8 cellular contexts compared by ENCODE assay signal in the genomic region with DNA sequence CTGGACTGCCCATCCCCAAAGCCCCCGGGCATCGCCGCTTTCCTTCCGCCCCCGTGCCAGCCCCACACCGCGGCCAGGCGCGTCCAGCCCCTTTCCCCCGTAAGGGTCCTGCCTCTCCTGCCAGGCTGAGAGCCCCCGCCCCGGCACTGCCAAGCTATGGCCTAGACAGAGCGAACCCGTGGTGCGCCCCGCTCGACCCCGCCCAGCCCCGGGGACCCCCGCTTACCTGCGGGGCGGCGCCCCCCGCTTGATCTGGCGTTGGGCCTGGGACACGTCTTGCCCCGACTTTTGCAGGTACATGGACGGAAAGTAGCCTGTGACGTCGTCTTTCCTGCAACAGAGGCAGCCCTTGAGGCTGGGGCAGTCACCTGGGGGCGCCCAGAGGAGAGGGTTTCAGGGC.
A peak's percentile ranks its signal among the peaks of the same experiment; 100 is the strongest.
DNase-seq lines count a peak whose midpoint lies in the region; ATAC-seq and TF ChIP-seq lines count a peak whose summit lies in the region.
"Not testable (repeated sequence)": the region's sequence is repeated elsewhere in the genome, so short reads cannot be mapped to it uniquely, and the experiment has no call there.

No MANE protein-coding gene starts in this region.

- H3K4me3 Mint-ChIP-seq in CD4-positive, alpha-beta T cell: peak overlapping the region; percentile 54
- H3K4me3 Mint-ChIP-seq in activated CD4-positive, alpha-beta memory T cell treated with anti-CD3 and anti-CD28 coated beads, Interleukin-2, amount 10 ng/mL, durations not matched to agents 7 days and 5 days: peak overlapping the region; percentile 13

- H3K9me3 Mint-ChIP-seq in CD4-positive, alpha-beta T cell; activated CD4-positive, alpha-beta memory T cell treated with anti-CD3 and anti-CD28 coated beads, Interleukin-2, amount 10 ng/mL, durations not matched to agents 7 days and 5 days: not testable (repeated sequence)

- H3K27me3 ChIP-seq in CD4-positive, alpha-beta T cell (ENCODE audit: control insufficient read depth, insufficient read depth, low read length); IMR-90 (ENCODE audit: control insufficient read depth, insufficient read depth, low read length); adrenal gland; left ventricle myocardium inferior (ENCODE audit: low read depth); lower lobe of right lung (ENCODE audit: low read depth); tibial artery: not testable (repeated sequence)

- not testable (repeated sequence) for H3K27ac Mint-ChIP-seq in CD4-positive, alpha-beta T cell; activated CD4-positive, alpha-beta memory T cell treated with anti-CD3 and anti-CD28 coated beads, Interleukin-2, amount 10 ng/mL, durations not matched to agents 7 days and 5 days

- TF ChIP-seq POLR2A in IMR-90 (IDR thresholded peaks at IDR 0.05; ENCODE audit: low read depth, low read length); adrenal gland (IDR thresholded peaks at IDR 0.05): not testable (repeated sequence)

- not testable (repeated sequence) for H4K8ac ChIP-seq in IMR-90 (ENCODE audit: low read depth in 2 of 2, low read length in 2 of 2)

- not testable (repeated sequence) for H3K4me3 ChIP-seq in IMR-90 (ENCODE audit: insufficient read depth, low read depth, low read length); adrenal gland
- peak overlapping the region; percentile 66 for H3K4me3 ChIP-seq in left ventricle myocardium inferior
- H3K4me3 ChIP-seq in lower lobe of right lung: peak overlapping the region; percentile 45
- peak overlapping the region; percentile 44 to 47 for H3K4me3 ChIP-seq in tibial artery

- H3K9me3 ChIP-seq in CD4-positive, alpha-beta T cell (ENCODE audit: control insufficient read depth, low read length); IMR-90 (ENCODE audit: control insufficient read depth, insufficient read depth, low read length); adrenal gland (replicated peaks in 1 of 3); left ventricle myocardium inferior (replicated peaks); lower lobe of right lung; tibial artery: not testable (repeated sequence)

- intact Hi-C loops in CD4-positive, alpha-beta T cell (cut with DNase I, micrococcal nuclease); IMR-90 (cut with micrococcal nuclease); adrenal gland (cut with DNase I); left ventricle myocardium inferior (cut with micrococcal nuclease); lower lobe of right lung (cut with DNase I); posterior vena cava (cut with DNase I); tibial artery (cut with DNase I; ENCODE audit: low total_unique reads): not testable (repeated sequence)

- H2AK5ac ChIP-seq in IMR-90 (ENCODE audit: low read depth, low read length): not testable (repeated sequence)

- H2AFZ ChIP-seq in IMR-90 (replicated peaks; ENCODE audit: low read length, poor library complexity): not testable (repeated sequence)

- H2BK5ac ChIP-seq in IMR-90 (ENCODE audit: low read depth, low read length, poor library complexity, severe bottlenecking): not testable (repeated sequence)

- POLR2A ChIA-PET in CD4-positive, alpha-beta T cell (lab: Charles Lee); IMR-90 (lab: Charles Lee; ENCODE audit: unreplicated experiment); activated CD4-positive, alpha-beta memory T cell treated with anti-CD3 and anti-CD28 coated beads, Interleukin-2, amount 10 ng/mL, durations not matched to agents 7 days and 5 days (lab: Charles Lee): not testable (repeated sequence)

- not testable (repeated sequence) for H3K18ac ChIP-seq in IMR-90 (ENCODE audit: low read depth, low read length)

- H4K91ac ChIP-seq in IMR-90 (ENCODE audit: insufficient read depth, low read depth, low read length): not testable (repeated sequence)

- not testable (repeated sequence) for H3K27me3 Mint-ChIP-seq in CD4-positive, alpha-beta T cell; activated CD4-positive, alpha-beta memory T cell treated with anti-CD3 and anti-CD28 coated beads, Interleukin-2, amount 10 ng/mL, durations not matched to agents 7 days and 5 days

- 0 out of 2 replicates have a peak overlapping the region, but pooled peaks have one; percentile 13 for H3K4me2 ChIP-seq in IMR-90 (ENCODE audit: low read depth, low read length)

- not testable (repeated sequence) for BruUV-seq in IMR-90 (replicated peaks; lab: Mats Ljungman, UMichigan)

- not testable (repeated sequence) for H3K4me1 ChIP-seq in IMR-90 (ENCODE audit: control insufficient read depth, insufficient read depth, low read length); adrenal gland (replicated peaks in 1 of 2); left ventricle myocardium inferior; lower lobe of right lung; tibial artery

- not testable (repeated sequence) for H3K23ac ChIP-seq in IMR-90 (ENCODE audit: low read depth, low read length)

- H2AK9ac ChIP-seq in IMR-90 (replicated peaks; ENCODE audit: low read depth, low read length, poor library complexity): not testable (repeated sequence)

- not testable (repeated sequence) for TF ChIP-seq CTCF in CD4-positive, alpha-beta T cell (IDR thresholded peaks at IDR 0.05); IMR-90 (conservative IDR thresholded peaks at IDR 0.05; ENCODE audit: low read depth, low read length); adrenal gland (IDR thresholded peaks at IDR 0.05); left ventricle myocardium inferior (IDR thresholded peaks at IDR 0.05; ENCODE audit: borderline replicate concordance); lower lobe of right lung (IDR thresholded peaks at IDR 0.05); tibial artery (IDR thresholded peaks at IDR 0.05)

- dilution Hi-C loops in IMR-90 (cut with HindIII; ENCODE audit: low sequenced_read_pairs, unreplicated experiment): not testable (repeated sequence)

- WGBS in IMR-90 (ENCODE audit: extremely low coverage in 2 of 2, insufficient read length in 1 of 2), 2 experiments: no CpG with 5 or more reads among the region's 31 CpGs
- 43 to 57% methylated on average over 4 to 7 of the region's 31 CpGs; no CpG with 5 or more reads in 2 of the 4 donors for WGBS in adrenal gland, 4 donors

- ATAC-seq in CD4-positive, alpha-beta T cell (ENCODE audit: poor library complexity); IMR-90 (ENCODE audit: low read depth): not testable (repeated sequence)
- peak in 1 of 2 donors; percentile 1 for ATAC-seq in lower lobe of right lung

- not testable (repeated sequence) for H2BK20ac ChIP-seq in IMR-90 (ENCODE audit: low read depth, low read length)

- H3K4me1 Mint-ChIP-seq in CD4-positive, alpha-beta T cell (ENCODE audit: low read depth); activated CD4-positive, alpha-beta memory T cell treated with anti-CD3 and anti-CD28 coated beads, Interleukin-2, amount 10 ng/mL, durations not matched to agents 7 days and 5 days: not testable (repeated sequence)

- not testable (repeated sequence) for H3K9me1 ChIP-seq in IMR-90 (ENCODE audit: insufficient read depth, low read length)

- not testable (repeated sequence) for H3K56ac ChIP-seq in IMR-90 (ENCODE audit: extremely low read depth, insufficient read depth, low read length)

- in situ Hi-C loops in IMR-90 (cut with MboI; ENCODE audit: low sequenced_read_pairs): not testable (repeated sequence)

- CTCF ChIA-PET in CD4-positive, alpha-beta T cell (lab: Charles Lee); IMR-90 (lab: Yijun Ruan, JAX); activated CD4-positive, alpha-beta memory T cell treated with anti-CD3 and anti-CD28 coated beads, Interleukin-2, amount 10 ng/mL, durations not matched to agents 7 days and 5 days (lab: Charles Lee): not testable (repeated sequence)

- not testable (repeated sequence) for H3K14ac ChIP-seq in IMR-90 (replicated peaks; ENCODE audit: low read depth, low read length)

- H2BK120ac ChIP-seq in IMR-90 (ENCODE audit: low read depth, low read length): not testable (repeated sequence)

- H3K36me3 ChIP-seq in IMR-90 (ENCODE audit: control insufficient read depth, insufficient read depth, low read length); adrenal gland (replicated peaks in 1 of 2); left ventricle myocardium inferior; lower lobe of right lung; tibial artery: not testable (repeated sequence)

- not testable (repeated sequence) for H3K4ac ChIP-seq in IMR-90 (ENCODE audit: low read depth, low read length)

- H3K27ac ChIP-seq in CD4-positive, alpha-beta T cell (ENCODE audit: low read depth, low read length); IMR-90 (ENCODE audit: insufficient read depth, low read length); adrenal gland; left ventricle myocardium inferior (replicated peaks); lower lobe of right lung; tibial artery: not testable (repeated sequence)

- H4K20me1 ChIP-seq in IMR-90 (ENCODE audit: insufficient read depth, low read length): not testable (repeated sequence)

- not testable (repeated sequence) for H4K5ac ChIP-seq in IMR-90 (ENCODE audit: low read depth, low read length)

- H3K9ac ChIP-seq in IMR-90 (ENCODE audit: low read depth, low read length): not testable (repeated sequence)

- not testable (repeated sequence) for H2BK15ac ChIP-seq in IMR-90 (ENCODE audit: low read depth, low read length)

- not testable (repeated sequence) for H3K36me3 Mint-ChIP-seq in CD4-positive, alpha-beta T cell (ENCODE audit: low read depth); activated CD4-positive, alpha-beta memory T cell treated with anti-CD3 and anti-CD28 coated beads, Interleukin-2, amount 10 ng/mL, durations not matched to agents 7 days and 5 days (ENCODE audit: low read depth)

- TF ChIP-seq RAD21 in IMR-90 (IDR thresholded peaks at IDR 0.05; ENCODE audit: low read length): not testable (repeated sequence)

- not testable (repeated sequence) for H3K79me1 ChIP-seq in IMR-90 (ENCODE audit: low read depth in 1 of 2, low read length in 2 of 2)

- peak in 4 of 10 experiments; percentile 1 to 11 (median 4) for DNase-seq in CD4-positive, alpha-beta T cell
- not testable (repeated sequence) for DNase-seq in IMR-90; activated CD4-positive, alpha-beta memory T cell treated with anti-CD3 and anti-CD28 coated beads, Interleukin-2, amount 10 ng/mL, durations not matched to agents 7 days and 5 days; left ventricle myocardium inferior; lower lobe of right lung; tibial artery
- DNase-seq in adrenal gland (peak in 4 of 7 donors; percentile 7 to 22 (median 18)), posterior vena cava (ENCODE audit: low spot score) (peak; percentile 76)
